In genomic region chr19:6861683-6862286, GRCh38 we compare ENCODE assay signal across 1 cellular context.
TF ChIP-seq lines count a peak whose summit lies in the region.

No MANE protein-coding gene starts in this region.

TF ChIP-seq in K562, 482 proteins besides CTCF, POLR2A, EP300 and RAD21 (continued from another document):
- no peak for TF ChIP-seq E2F8 (IDR thresholded peaks at IDR 0.05; ENCODE audit: low read depth, partially characterized antibody)
- peak; percentile 50 for TF ChIP-seq RBM25 (IDR thresholded peaks at IDR 0.05; ENCODE audit: low read depth, low read length, severe bottlenecking)
- TF ChIP-seq RFX5 (IDR thresholded peaks at IDR 0.05; ENCODE audit: low read depth, low read length): no peak
- no peak for TF ChIP-seq DDX20 (tag; IDR thresholded peaks at IDR 0.05; ENCODE audit: low read depth)
